Comparison of ENCODE assay signal across 5 cellular contexts in the genomic region with DNA sequence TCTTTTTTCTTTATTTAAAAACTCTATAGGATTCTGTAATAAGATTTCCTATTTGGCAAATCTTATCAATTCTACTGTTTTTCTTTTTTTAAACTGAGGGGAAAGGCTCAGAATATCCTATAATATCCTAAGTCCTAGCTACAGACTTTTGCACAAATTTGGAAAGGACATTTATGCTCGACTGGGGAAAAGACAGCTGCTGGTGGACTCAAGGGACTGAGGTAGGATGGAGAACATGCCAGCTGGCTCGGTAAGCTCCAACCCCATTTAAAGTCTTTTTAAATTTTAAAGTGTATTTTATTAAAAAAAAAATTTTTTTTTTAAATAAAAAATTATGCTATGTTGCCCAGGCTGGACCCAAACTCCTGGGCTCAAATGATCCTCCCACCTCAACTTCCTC. TPM values are rescaled to one million over a fixed set of nuclear protein-coding genes. Genes with fewer than 3 reads are reported as not detected.
"Had no signal": no experiment of that assay in that cellular context is flagged by ENCODE, and none has a peak within 500 bp of the region (broad histone marks: within the 10 kb centered on the region; RNA-seq: fewer than 3 reads in every experiment).

No MANE protein-coding gene starts in this region.

- H3K27ac Mint-ChIP-seq: GM23338, H9 had no signal

- H3K4me1 Mint-ChIP-seq: GM23338, H9 had no signal

- DNase-seq: H9, HCEC 1CT, IMR-90 had no signal

- H3K4me2 ChIP-seq: GM23338 had no signal

- H3K4me3 ChIP-seq: GM23338 had no signal

- H2AFZ ChIP-seq: GM23338 had no signal

- H3K4me3 Mint-ChIP-seq: GM23338, H9 had no signal

- H3K9me3 Mint-ChIP-seq: GM23338, H9 had no signal

RNA-seq across cellular contexts. Expression of a gene that starts 46.5 kb away (rescaled TPM):
- total RNA-seq: IMR-90 had no signal
- polyA plus RNA-seq: GM23338, H1 had no signal
